ENCODE assay signal across 11 cellular contexts in the genomic region with DNA sequence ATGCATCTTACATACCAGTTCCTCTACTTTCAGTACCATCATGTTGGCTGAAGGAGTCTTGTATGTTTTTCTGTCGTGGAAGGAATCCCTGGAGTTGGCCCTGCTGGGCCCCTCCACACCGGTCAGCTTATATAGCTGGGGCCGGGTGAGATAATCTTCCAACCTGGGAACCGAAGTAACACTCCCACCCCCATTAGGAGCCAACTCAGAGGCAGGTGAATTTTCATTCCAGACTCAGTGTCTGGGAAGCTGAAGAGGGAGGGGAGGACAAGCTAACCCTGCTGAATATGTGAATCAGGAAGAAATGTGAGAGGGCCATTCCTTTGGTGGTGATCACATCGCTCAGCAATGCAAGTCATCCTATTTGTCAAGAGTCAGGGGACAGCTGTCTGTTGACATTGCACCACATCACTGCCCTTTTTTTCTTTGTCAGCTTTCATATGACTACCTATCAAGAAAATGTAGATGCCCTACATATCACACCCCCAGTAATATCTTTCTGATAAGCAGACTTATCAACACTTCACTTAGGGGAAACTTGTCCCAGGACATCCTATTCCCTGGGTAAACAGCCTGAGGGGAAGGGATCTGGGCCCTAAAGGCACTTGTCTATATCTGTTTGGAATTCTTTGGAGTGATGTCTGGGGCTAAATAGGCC. TPM values are rescaled to one million over a fixed set of nuclear protein-coding genes. Genes with fewer than 3 reads are reported as not detected.
DNase-seq lines count a peak whose midpoint lies in the region; ATAC-seq and TF ChIP-seq lines count a peak whose summit lies in the region.
"Had no signal": no experiment of that assay in that cellular context is flagged by ENCODE, and none has a peak within 500 bp of the region (broad histone marks: within the 10 kb centered on the region; RNA-seq: fewer than 3 reads in every experiment).

ANKRD1 (minus strand) TSS at position 102 of the 658 bp plus-strand sequence; CDS start at position 42, 60 bp downstream.

- DNase-seq in 8988T (peak; percentile 17), HS-27A (ENCODE audit: low read depth) (peak; percentile 92), brain microvascular endothelial cell (peak; percentile 95), iPS-NIHi7 (ENCODE audit: extremely low spot score) (peak; percentile 68), suprapubic skin (ENCODE audit: low spot score in 2 of 2) (no peak), mesenteric fat pad (ENCODE audit: low spot score) (no peak), activated T-cell treated with anti-CD3 and anti-CD28 coated beads for 4 hours (no peak)

- no peak for ATAC-seq in HG03442 (IDR thresholded peaks at IDR 0.05; ENCODE audit: unreplicated experiment)
- ATAC-seq: activated naive CD4-positive, alpha-beta T cell treated with anti-CD3 and anti-CD28 coated beads, Interleukin-2, amount 50 U/mL, for 72 hours had no signal

- H3K4me1 ChIP-seq in suprapubic skin: no peaks in the 10 kb centered on the region

- H3K36me3 ChIP-seq in brain microvascular endothelial cell (replicated peaks) (peaks cover 32% of the 10 kb centered on the region), suprapubic skin (no peaks in the 10 kb centered on the region)

- H3K27ac ChIP-seq in brain microvascular endothelial cell: peak within 1 kb of the TSS; percentile 59
- H3K27ac ChIP-seq in suprapubic skin: no peak within 1 kb of the TSS
- H3K27ac ChIP-seq: SK-N-MC had no signal

- 69% methylated on average over 5 of the region's 5 CpGs for WGBS in suprapubic skin

- TF ChIP-seq CTCF in brain microvascular endothelial cell (IDR thresholded peaks at IDR 0.05; ENCODE audit: low read depth, low read length, missing control alignments): no peak
- TF ChIP-seq CTCF in suprapubic skin (IDR thresholded peaks at IDR 0.05): no peak

- TF ChIP-seq EP300 in suprapubic skin (IDR thresholded peaks at IDR 0.05): no peak

- H3K9me3 ChIP-seq in suprapubic skin: no peaks in the 10 kb centered on the region

- in situ Hi-C loops in brain microvascular endothelial cell (cut with HindIII; ENCODE audit: low pct_ligation_motif_present, low sequenced_read_pairs): loop anchor here (25.0 kb wide), 1 partner anchor 341 kb away; no protein-coding TSS in a partner anchor

- H3K27me3 ChIP-seq in brain microvascular endothelial cell (replicated peaks): no peaks in the 10 kb centered on the region
- no peaks in the 10 kb centered on the region for H3K27me3 ChIP-seq in suprapubic skin

- TF ChIP-seq POLR2A in suprapubic skin (IDR thresholded peaks at IDR 0.05): no peak

- H3K4me3 ChIP-seq in brain microvascular endothelial cell (ENCODE audit: low read depth, low read length) (peak within 1 kb of the TSS; percentile 53), suprapubic skin (no peak within 1 kb of the TSS)
- H3K4me3 ChIP-seq: SK-N-MC had no signal

RNA-seq across cellular contexts. Expression of gene ANKRD1, which starts in this region (rescaled TPM):
- under 1 TPM in 1 of 4 donors, not detected in 3; 0.30 TPM for total RNA-seq in suprapubic skin
- 1.6 TPM for total RNA-seq in mesenteric fat pad
- total RNA-seq: activated naive CD4-positive, alpha-beta T cell treated with anti-CD3 and anti-CD28 coated beads, Interleukin-2, amount 50 U/mL, for 72 hours; B cell had no signal

Comparison
In these comparisons a context has a peak if more than half of its experiments do, and no peak if none do; other contexts are left out.
1. DNase-seq: peak in 8988T (single experiment), HS-27A (single experiment), brain microvascular endothelial cell (single experiment) and iPS-NIHi7 (single experiment); none in suprapubic skin (0 of 2), mesenteric fat pad (single experiment) and activated T-cell treated with anti-CD3 and anti-CD28 coated beads for 4 hours (single experiment).